In the genomic region with DNA sequence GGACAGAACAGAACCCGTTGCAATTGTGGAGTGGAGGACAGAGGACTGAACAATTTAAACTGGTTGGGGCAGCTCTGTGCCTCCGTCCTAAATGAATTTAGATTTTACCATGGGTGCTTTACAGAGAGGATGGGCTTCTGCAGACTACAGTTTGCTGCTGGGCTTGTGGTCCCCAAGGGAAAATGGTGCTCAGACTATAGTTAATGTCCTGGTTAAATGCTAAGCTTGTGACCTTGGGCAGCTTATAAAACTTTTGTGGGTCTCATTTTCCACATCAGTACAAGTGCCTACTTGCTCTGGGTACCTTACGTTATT, we compare ENCODE assay signal across 15 cellular contexts.
DNase-seq lines count a peak whose midpoint lies in the region; FAIRE-seq and TF ChIP-seq lines count a peak whose summit lies in the region.
"Had no signal": no experiment of that assay in that cellular context is flagged by ENCODE, and none has a peak within 500 bp of the region (broad histone marks: within the 10 kb centered on the region; RNA-seq: fewer than 3 reads in every experiment).

No MANE protein-coding gene starts in this region.

- no peaks in the 10 kb centered on the region for H4K20me1 ChIP-seq in H9 (ENCODE audit: control insufficient read depth, insufficient read depth, insufficient read length)
- H4K20me1 ChIP-seq in H1 (replicated peaks in 1 of 2; ENCODE audit: control insufficient read depth in 1 of 2, insufficient read depth in 2 of 2, low read length in 2 of 2) = peaks cover 2 to 6% of the 10 kb centered on the region in 2 experiments

- no peak overlapping the region for H3K27ac ChIP-seq in H9 (ENCODE audit: insufficient read length, low read depth, low read length)
- no peak overlapping the region for H3K27ac ChIP-seq in H1 (ENCODE audit: low read depth, low read length)
- no peak overlapping the region for H3K27ac ChIP-seq in ascending aorta

- H3K36me3 Mint-ChIP-seq in H9 (ENCODE audit: insufficient read depth in 1 of 3, low read depth in 3 of 3) = peaks cover 4 to 15% (median 6%) of the 10 kb centered on the region in 3 experiments; a peak in 6 of 7 replicates
- peaks cover 5% of the 10 kb centered on the region for H3K36me3 Mint-ChIP-seq in nephron (ENCODE audit: low read depth)

- H3K9ac ChIP-seq in H9 (ENCODE audit: extremely low read depth, insufficient read length, low read length) (no peak overlapping the region), H1 (replicated peaks in 1 of 4; ENCODE audit: extremely low read depth in 1 of 4, low read depth in 3 of 4, low read length in 3 of 4) (no peak overlapping the region)

- H2BK120ac ChIP-seq in H9 (ENCODE audit: low read depth, low read length, poor library complexity, severe bottlenecking) (no peak overlapping the region), H1 (replicated peaks; ENCODE audit: low read depth, low read length) (no peak overlapping the region)

- H3K4me3 ChIP-seq in H1 (ENCODE audit: extremely low read depth in 1 of 4, insufficient read depth in 2 of 4, low read depth in 3 of 4, low read length in 4 of 4) (peak overlapping the region in 1 of 4 experiments; percentile 41; a peak in 4 of 8 replicates), ascending aorta (no peak overlapping the region)

- DNase-seq in H9 (no peak), NCI-H69 (lab: John Stamatoyannopoulos, UW) (peak; percentile 25), H1 (ENCODE audit: low read depth in 1 of 2, low spot score in 2 of 2) (no peak), NCI-H2227 treated with DMSO at 0.1 percent for 48 hours (lab: John Stamatoyannopoulos, UW) (no peak), NAMALWA (ENCODE audit: low spot score) (no peak), ascending aorta (ENCODE audit: low spot score in 2 of 2) (no peak)
- no peak for DNase-seq in activated CD4-positive, alpha-beta T cell treated with anti-CD3 and anti-CD28 coated beads for 1 hour
- DNase-seq: C1 segment of cervical spinal cord; Calu3; CD4-positive, alpha-beta T cell; DMS 273 treated with DMSO at 0.1 percent for 48 hours had no signal

- H3K27ac Mint-ChIP-seq in H9 (no peak overlapping the region), nephron (peak overlapping the region in 2 of 3 experiments; percentile 85 to 88)
- H3K27ac Mint-ChIP-seq: B cell; CD4-positive, alpha-beta T cell had no signal

- no peak overlapping the region for H2BK5ac ChIP-seq in H9 (ENCODE audit: insufficient read length, low read length)
- H2BK5ac ChIP-seq in H1 (ENCODE audit: low read depth, low read length) = no peak overlapping the region

- H4K8ac ChIP-seq in H9 (replicated peaks; ENCODE audit: insufficient read length, low read depth, low read length) = no peak overlapping the region
- H4K8ac ChIP-seq in H1 (ENCODE audit: extremely low read depth, insufficient read depth, low read length) = no peak overlapping the region

- intact Hi-C loops in ascending aorta (cut with DNase I) = no loop called here

- H3K4me1 ChIP-seq in H9 (ENCODE audit: insufficient read depth, low read length) (peaks cover 8% of the 10 kb centered on the region; the same call in 1 of the 2 replicates), H1 (replicated peaks in 1 of 4; ENCODE audit: control insufficient read depth in 3 of 4, insufficient read depth in 4 of 4, low read length in 3 of 4) (peaks cover 8 to 22% (median 18%) of the 10 kb centered on the region in 4 experiments; a peak in 6 of 7 replicates), ascending aorta (no peaks in the 10 kb centered on the region)

- no peak for TF ChIP-seq EP300 in H1 (IDR thresholded peaks at IDR 0.05; ENCODE audit: borderline replicate concordance in 1 of 2, low read depth in 2 of 2, low read length in 2 of 2)

- TF ChIP-seq RAD21 in H1 (IDR thresholded peaks at IDR 0.05 in 1 of 2, conservative IDR thresholded peaks at IDR 0.05 in 1 of 2; ENCODE audit: low read depth in 2 of 2, low read length in 2 of 2) = no peak

- peaks cover 41% of the 10 kb centered on the region for H3K27me3 ChIP-seq in H9 (ENCODE audit: insufficient read depth, low read length)
- peaks cover 27 to 61% (median 56%) of the 10 kb centered on the region in 4 experiments for H3K27me3 ChIP-seq in H1 (replicated peaks in 1 of 4; ENCODE audit: control insufficient read depth in 3 of 4, extremely low read depth in 1 of 4, insufficient read depth in 3 of 4, low read length in 3 of 4)
- H3K27me3 ChIP-seq in ascending aorta = no peaks in the 10 kb centered on the region

- H3K4me3 Mint-ChIP-seq in H9 (no peak overlapping the region; a peak in 1 of 5 replicates), nephron (no peak overlapping the region)
- H3K4me3 Mint-ChIP-seq: B cell; CD4-positive, alpha-beta T cell had no signal

- H3K18ac ChIP-seq in H9 (ENCODE audit: insufficient read length, low read depth, low read length) (no peak overlapping the region), H1 (ENCODE audit: extremely low read depth, low read length) (peak overlapping the region; percentile 3; the same call in 1 of the 2 replicates)

- peaks cover 53 to 58% of the 10 kb centered on the region in 2 experiments for H3K4me1 Mint-ChIP-seq in H9
- H3K4me1 Mint-ChIP-seq in nephron = peaks cover 62% of the 10 kb centered on the region
- H3K4me1 Mint-ChIP-seq: B cell had no signal

- no CpG with 5 or more reads among the region's 3 CpGs for WGBS in H9 (ENCODE audit: extremely low coverage, insufficient read length, low lambda C conversion rate)
- 29% methylated on average over 3 of the region's 3 CpGs; no CpG with 5 or more reads in 1 of the 2 experiments for WGBS in H1 (ENCODE audit: extremely low coverage in 1 of 2, insufficient coverage in 1 of 2, insufficient read length in 1 of 2, insufficient replicate concordance in 2 of 2, low coverage in 1 of 2, low lambda C conversion rate in 2 of 2, missing lambda C conversion rate in 1 of 2), 2 experiments

- CTCF ChIA-PET in H1 (lab: Charles Lee; ENCODE audit: partially characterized antibody) = interaction anchor here (0.8 to 2.5 kb wide), 13 partner anchors 10 to 284 kb away, joined by 3 to 8 read pairs (median 3); no protein-coding TSS in a partner anchor

- no peak overlapping the region for H3K56ac ChIP-seq in H9 (ENCODE audit: insufficient read length, low read depth, low read length)
- H3K56ac ChIP-seq in H1 (replicated peaks; ENCODE audit: insufficient read length, low read depth, low read length) = no peak overlapping the region

- H3K9me3 ChIP-seq in H9 (ENCODE audit: control insufficient read depth, low read depth, low read length) (no peaks in the 10 kb centered on the region), H1 (ENCODE audit: insufficient read depth in 2 of 2, low read depth in 1 of 2, low read length in 1 of 2) (no peaks in the 10 kb centered on the region; a peak in 2 of 4 replicates), ascending aorta (no peaks in the 10 kb centered on the region)

- H2BK20ac ChIP-seq in H9 (ENCODE audit: low read depth, low read length, poor library complexity, severe bottlenecking) (no peak overlapping the region), H1 (ENCODE audit: low read length) (no peak overlapping the region)

- H2BK12ac ChIP-seq in H9 (ENCODE audit: insufficient read length, low read depth, low read length) (no peak overlapping the region), H1 (ENCODE audit: low read depth, low read length) (no peak overlapping the region)

- H3K23me2 ChIP-seq in H9 (ENCODE audit: insufficient read length, low read depth, low read length, poor library complexity, severe bottlenecking) (no peaks in the 10 kb centered on the region), H1 (ENCODE audit: low read depth, low read length) (no peaks in the 10 kb centered on the region)

- no peak overlapping the region for H2AFZ ChIP-seq in H9 (ENCODE audit: low read length)
- no peak overlapping the region for H2AFZ ChIP-seq in H1 (ENCODE audit: low read length)

- H3K79me2 ChIP-seq in H9 (ENCODE audit: insufficient read depth, low read length) (no peaks in the 10 kb centered on the region), H1 (ENCODE audit: control insufficient read depth in 1 of 2, insufficient read depth in 2 of 2, low read length in 2 of 2) (no peaks in the 10 kb centered on the region)

- H3K4me2 ChIP-seq in H9 (ENCODE audit: insufficient read depth, insufficient read length, low read length) = peak overlapping the region; percentile 15
- peak overlapping the region; percentile 52 to 53; a peak in 3 of 4 replicates for H3K4me2 ChIP-seq in H1 (ENCODE audit: insufficient read depth in 1 of 2, low read depth in 2 of 2, low read length in 2 of 2)

- H3K4ac ChIP-seq in H9 (ENCODE audit: low read depth, low read length) (no peak overlapping the region), H1 (replicated peaks; ENCODE audit: insufficient read length, low read depth, low read length) (no peak overlapping the region)

- H3K79me1 ChIP-seq in H9 (ENCODE audit: insufficient read depth, low read depth, low read length, poor library complexity, severe bottlenecking) = no peaks in the 10 kb centered on the region
- H3K79me1 ChIP-seq in H1 (ENCODE audit: low read depth, low read length) = no peaks in the 10 kb centered on the region

- H3K23ac ChIP-seq in H9 (ENCODE audit: insufficient read length, low read depth, low read length) = no peak overlapping the region
- no peak overlapping the region for H3K23ac ChIP-seq in H1 (ENCODE audit: insufficient read length)

- H3K9me3 Mint-ChIP-seq in H9 = peaks cover 11 to 12% of the 10 kb centered on the region in 2 experiments
- H3K9me3 Mint-ChIP-seq in nephron = no peaks in the 10 kb centered on the region
- H3K9me3 Mint-ChIP-seq: CD4-positive, alpha-beta T cell had no signal

- FAIRE-seq in H1 (lab: Jason Lieb, UNC) = no peak
- FAIRE-seq: A204.1, H54 had no signal

- no peaks in the 10 kb centered on the region for H3K36me3 ChIP-seq in H1 (ENCODE audit: control insufficient read depth in 2 of 4, insufficient read depth in 4 of 4, low read length in 3 of 4)
- H3K36me3 ChIP-seq in ascending aorta = no peaks in the 10 kb centered on the region

- H4K5ac ChIP-seq in H9 (ENCODE audit: insufficient read length, low read depth, low read length) (no peak overlapping the region), H1 (ENCODE audit: insufficient read length, low read depth, low read length) (no peak overlapping the region)

- TF ChIP-seq CTCF in H9 (conservative IDR thresholded peaks at IDR 0.05) = no peak
- TF ChIP-seq CTCF in H1 (IDR thresholded peaks at IDR 0.05; ENCODE audit: control extremely low read depth in 1 of 3, insufficient read depth in 1 of 3, low read depth in 1 of 3, low read length in 3 of 3) = no peak
- TF ChIP-seq CTCF in nephron (IDR thresholded peaks at IDR 0.05; ENCODE audit: unreplicated experiment in 3 of 3) = no peak
- no peak for TF ChIP-seq CTCF in ascending aorta (IDR thresholded peaks at IDR 0.05)

- H3K27me3 Mint-ChIP-seq in H9 (ENCODE audit: low read depth) (peaks cover 95% of the 10 kb centered on the region), nephron (ENCODE audit: low read depth) (no peaks in the 10 kb centered on the region)

- POLR2A ChIA-PET in H1 (lab: Charles Lee; ENCODE audit: partially characterized antibody) = interaction anchor here (0.9 to 2.3 kb wide), 4 partner anchors 11 to 64 kb away, joined by 3 to 15 read pairs (median 4); no protein-coding TSS in a partner anchor

- H2AK5ac ChIP-seq in H9 (ENCODE audit: insufficient read length, low read length) (no peak overlapping the region), H1 (ENCODE audit: low read depth, low read length) (no peak overlapping the region)

- H4K91ac ChIP-seq in H9 (ENCODE audit: insufficient read length, low read depth, low read length) (no peak overlapping the region), H1 (replicated peaks; ENCODE audit: insufficient read length, low read length) (no peak overlapping the region)

- H3T11ph ChIP-seq in H9 (ENCODE audit: low read length) = no peak overlapping the region

- H2BK15ac ChIP-seq in H9 (ENCODE audit: low read depth, low read length) (no peak overlapping the region), H1 (ENCODE audit: low read length) (no peak overlapping the region)

- H3K14ac ChIP-seq in H9 (ENCODE audit: insufficient read depth, low read length) (no peak overlapping the region), H1 (ENCODE audit: insufficient read length) (no peak overlapping the region)

- TF ChIP-seq POLR2A in H1 (IDR thresholded peaks at IDR 0.05; ENCODE audit: control extremely low read depth in 1 of 2, low read depth in 2 of 2, low read length in 2 of 2) = no peak

Comparison
In these comparisons a context has a peak if more than half of its experiments do, and no peak if none do; other contexts are left out.
1. H3K27ac Mint-ChIP-seq: peak in nephron (2 of 3); none in H9 (0 of 3).